In genomic region chr5:163459888-163460561, GRCh38 we compare ENCODE assay signal across 8 cellular contexts. TPM values are rescaled to one million over a fixed set of nuclear protein-coding genes. Genes with fewer than 3 reads are reported as not detected.
A peak's percentile ranks its signal among the peaks of the same experiment; 100 is the strongest.
DNase-seq lines count a peak whose midpoint lies in the region; ATAC-seq and FAIRE-seq lines count a peak whose summit lies in the region.

A gene with protein sequence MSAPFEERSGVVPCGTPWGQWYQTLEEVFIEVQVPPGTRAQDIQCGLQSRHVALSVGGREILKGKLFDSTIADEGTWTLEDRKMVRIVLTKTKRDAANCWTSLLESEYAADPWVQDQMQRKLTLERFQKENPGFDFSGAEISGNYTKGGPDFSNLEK (minus strand): TSS chr5:163460102. CDS start chr5:163460050, 52 bp downstream.

- H3K4ac ChIP-seq in mesendoderm (ENCODE audit: low read depth, low read length): peak within 1 kb of the TSS; percentile 92

- peak within 1 kb of the TSS; percentile 96 for H3K4me2 ChIP-seq in mesendoderm (ENCODE audit: low read length)

- H3K23ac ChIP-seq in mesendoderm (ENCODE audit: low read length): no peak within 1 kb of the TSS

- H3K27me3 Mint-ChIP-seq in activated CD8-positive, alpha-beta memory T cell treated with anti-CD3 and anti-CD28 coated beads, Interleukin-2, amount 10 ng/mL, durations not matched to agents 7 days and 5 days: peaks cover 3% of the 10 kb centered on the region

- H3K36me3 ChIP-seq in endocrine pancreas (ENCODE audit: control insufficient read depth, insufficient read depth, low read length) (no peaks in the 10 kb centered on the region), mesendoderm (ENCODE audit: control insufficient read depth, insufficient read depth, low read length) (no peaks in the 10 kb centered on the region)

- H3K56ac ChIP-seq in mesendoderm (ENCODE audit: low read length): peak within 1 kb of the TSS; percentile 98

- H2BK5ac ChIP-seq in mesendoderm (ENCODE audit: low read length): peak within 1 kb of the TSS; percentile 79

- H3K27ac Mint-ChIP-seq in activated CD8-positive, alpha-beta memory T cell treated with anti-CD3 and anti-CD28 coated beads, Interleukin-2, amount 10 ng/mL, durations not matched to agents 7 days and 5 days: peak within 1 kb of the TSS; percentile 100

- peak within 1 kb of the TSS; percentile 88 for H4K5ac ChIP-seq in mesendoderm (ENCODE audit: low read length)

- peak within 1 kb of the TSS; percentile 98 for H3K4me3 ChIP-seq in endocrine pancreas (ENCODE audit: control insufficient read depth, insufficient read depth, low read length)
- H3K4me3 ChIP-seq in mesendoderm (ENCODE audit: low read length): peak within 1 kb of the TSS; percentile 94

- WGBS in mesendoderm (ENCODE audit: extremely low coverage, insufficient coverage, low lambda C conversion rate): no CpG with 5 or more reads among the region's 53 CpGs

- FAIRE-seq in HTR-8/SVneo (lab: Jason Lieb, UNC): peak; percentile 90

- H3K27me3 ChIP-seq in endocrine pancreas (ENCODE audit: control insufficient read depth, insufficient read depth, low read length) (no peaks in the 10 kb centered on the region), mesendoderm (ENCODE audit: insufficient read depth, low read length, poor library complexity) (no peaks in the 10 kb centered on the region)

- peak within 1 kb of the TSS; percentile 6 for H2AK5ac ChIP-seq in mesendoderm (ENCODE audit: low read length)

- H2BK15ac ChIP-seq in mesendoderm (replicated peaks; ENCODE audit: low read depth): no peak within 1 kb of the TSS

- H3K18ac ChIP-seq in mesendoderm (ENCODE audit: low read length): peak within 1 kb of the TSS; percentile 57

- CTCF ChIA-PET in activated CD8-positive, alpha-beta memory T cell treated with anti-CD3 and anti-CD28 coated beads, Interleukin-2, amount 10 ng/mL, durations not matched to agents 7 days and 5 days (lab: Charles Lee): interaction anchor here (0.9 to 4.4 kb wide), 10 partner anchors 9 to 51 kb away, joined by 3 to 27 read pairs (median 4); partner anchors contain the start of genes CCNG1 and MAT2B

- H3K36me3 Mint-ChIP-seq in activated CD8-positive, alpha-beta memory T cell treated with anti-CD3 and anti-CD28 coated beads, Interleukin-2, amount 10 ng/mL, durations not matched to agents 7 days and 5 days: peaks cover 36% of the 10 kb centered on the region

- peak within 1 kb of the TSS; percentile 98 for H3K4me3 Mint-ChIP-seq in activated CD8-positive, alpha-beta memory T cell treated with anti-CD3 and anti-CD28 coated beads, Interleukin-2, amount 10 ng/mL, durations not matched to agents 7 days and 5 days

- no peak within 1 kb of the TSS for H4K8ac ChIP-seq in mesendoderm (ENCODE audit: low read depth, low read length)

- H3K9me3 Mint-ChIP-seq in activated CD8-positive, alpha-beta memory T cell treated with anti-CD3 and anti-CD28 coated beads, Interleukin-2, amount 10 ng/mL, durations not matched to agents 7 days and 5 days (ENCODE audit: low read depth): no peaks in the 10 kb centered on the region

- in situ Hi-C loops in Caki2 (cut with HindIII; ENCODE audit: low pct_unique_long_range_greater_than_20kb, low sequenced_read_pairs): no loop called here

- H3K4me1 ChIP-seq in endocrine pancreas (ENCODE audit: control insufficient read depth, insufficient read depth, low read length): peaks cover 5% of the 10 kb centered on the region
- H3K4me1 ChIP-seq in mesendoderm (ENCODE audit: control insufficient read depth, low read depth, low read length): no peaks in the 10 kb centered on the region

- H3K9ac ChIP-seq in endocrine pancreas (ENCODE audit: control insufficient read depth, insufficient read depth, low read length): peak within 1 kb of the TSS; percentile 93
- peak within 1 kb of the TSS; percentile 98 for H3K9ac ChIP-seq in mesendoderm (ENCODE audit: low read length)

- H3K79me1 ChIP-seq in mesendoderm (ENCODE audit: low read length): peaks cover 2% of the 10 kb centered on the region

- ATAC-seq in GM21367 (IDR thresholded peaks at IDR 0.05; ENCODE audit: unreplicated experiment): peak; percentile 82
- ATAC-seq in activated CD8-positive, alpha-beta memory T cell treated with anti-CD3 and anti-CD28 coated beads, Interleukin-2, amount 10 ng/mL, durations not matched to agents 7 days and 5 days: peak; percentile 86

- no peak within 1 kb of the TSS for H2BK120ac ChIP-seq in mesendoderm (ENCODE audit: low read depth, low read length)

- DNase-seq in Caki2 (ENCODE audit: low read depth): peak; percentile 96
- DNase-seq in HTR-8/SVneo (ENCODE audit: insufficient read length, low spot score): peak; percentile 94
- DNase-seq in NOMO-1 treated with dmso at 0.1 percent for 144 hours (lab: John Stamatoyannopoulos, UW; ENCODE audit: unreplicated experiment): peak; percentile 97
- DNase-seq in activated CD8-positive, alpha-beta memory T cell treated with anti-CD3 and anti-CD28 coated beads, Interleukin-2, amount 10 ng/mL, durations not matched to agents 7 days and 5 days: peak; percentile 97
- DNase-seq in mesendoderm: peak; percentile 100
- DNase-seq in stimulated activated CD8-positive, alpha-beta memory T cell treated with anti-CD3 and anti-CD28 coated beads, Interleukin-15, amount 100 ng/mL, for 1 hour (ENCODE audit: low read depth): peak; percentile 87

- H3K4me1 Mint-ChIP-seq in activated CD8-positive, alpha-beta memory T cell treated with anti-CD3 and anti-CD28 coated beads, Interleukin-2, amount 10 ng/mL, durations not matched to agents 7 days and 5 days: peaks cover 45% of the 10 kb centered on the region

- peaks cover 5% of the 10 kb centered on the region for H3K79me2 ChIP-seq in mesendoderm (ENCODE audit: control insufficient read depth, insufficient read depth, low read length)

- H3K27ac ChIP-seq in mesendoderm (ENCODE audit: low read depth, low read length): peak within 1 kb of the TSS; percentile 97

- H3K9me3 ChIP-seq in endocrine pancreas (ENCODE audit: control insufficient read depth, low read length): no peaks in the 10 kb centered on the region

RNA-seq across cellular contexts. Expression of the gene that starts here (rescaled TPM):
- 17.4 and 21.5 TPM in 2 replicates for total RNA-seq in Caki2 (2014; rRNA removed; shearing (Covaris generic); ENCODE audit: low replicate concordance)
- 10 to 100 TPM; 42.7 to 43.9 TPM for total RNA-seq in activated CD8-positive, alpha-beta memory T cell treated with anti-CD3 and anti-CD28 coated beads, Interleukin-2, amount 10 ng/mL, durations not matched to agents 7 days and 5 days
- polyA plus RNA-seq in mesendoderm (2013, experiment 1 of 2): 17.2 TPM
- 16.7 TPM for polyA plus RNA-seq in mesendoderm (2013, experiment 2 of 2)

Comparison
In these comparisons a context has a peak if more than half of its experiments do, and no peak if none do; other contexts are left out.
1. Peak in every context shown above with its lines: DNase-seq, ATAC-seq, H3K4me3 ChIP-seq and H3K27ac ChIP-seq.